ENCODE assay signal across 36 cellular contexts in the genomic region with DNA sequence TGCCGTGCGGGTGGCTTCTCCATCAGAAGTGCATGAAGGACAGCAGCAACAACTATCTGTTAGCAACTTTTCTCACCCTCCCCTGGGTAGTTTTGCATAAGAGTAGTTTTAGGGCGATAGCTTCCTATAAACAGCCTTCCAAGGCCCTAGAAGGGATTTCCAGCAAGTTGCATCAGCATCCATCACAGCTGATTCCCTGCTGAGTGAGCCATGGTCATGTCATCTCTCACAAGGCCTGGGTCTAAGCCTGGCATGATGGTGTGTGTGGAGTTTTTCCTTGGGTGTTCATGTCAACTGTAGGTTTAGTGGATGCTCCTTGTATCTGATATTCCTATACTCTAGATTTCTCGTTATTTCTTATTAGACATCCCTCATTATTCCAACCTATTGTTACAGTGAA.
"Had no signal": no experiment of that assay in that cellular context is flagged by ENCODE, and none has a peak within 500 bp of the region (broad histone marks: within the 10 kb centered on the region; RNA-seq: fewer than 3 reads in every experiment).

No MANE protein-coding gene starts in this region.

- H3K36me3 Mint-ChIP-seq: activated CD4-positive, alpha-beta memory T cell treated with anti-CD3 and anti-CD28 coated beads for 36 hours; activated CD8-positive, alpha-beta memory T cell treated with anti-CD3 and anti-CD28 coated beads, Interleukin-2, amount 10 ng/mL, durations not matched to agents 7 days and 5 days; activated naive CD4-positive, alpha-beta T cell treated with anti-CD3 and anti-CD28 coated beads, Interleukin-2, amount 50 U/mL, for 24 hours; activated naive CD8-positive, alpha-beta T cell treated with anti-CD3 and anti-CD28 coated beads for 36 hours; brain had no signal

- H3K27me3 ChIP-seq: adrenal gland, breast epithelium, cardiac muscle cell, colonic mucosa, esophagus squamous epithelium had no signal

- ATAC-seq: activated CD4-positive, alpha-beta T cell treated with anti-CD3 and anti-CD28 coated beads for 36 hours; activated CD8-positive, alpha-beta memory T cell treated with anti-CD3 and anti-CD28 coated beads, Interleukin-2, amount 10 ng/mL, durations not matched to agents 7 days and 5 days; activated CD8-positive, alpha-beta T cell treated with anti-CD3 and anti-CD28 coated beads, Interleukin-2, amount 10 ng/mL, durations not matched to agents 7 days and 5 days; activated naive CD8-positive, alpha-beta T cell treated with anti-CD3 and anti-CD28 coated beads, Interleukin-2, amount 50 U/mL, for 24 hours; T-helper 17 cell had no signal

- H3K9me3 ChIP-seq: adrenal gland, colonic mucosa had no signal

- H3K4me1 Mint-ChIP-seq: activated CD4-positive, alpha-beta T cell treated with anti-CD3 and anti-CD28 coated beads for 36 hours; activated CD4-positive, alpha-beta T cell treated with anti-CD3 and anti-CD28 coated beads, Interleukin-2, amount 10 ng/mL, durations not matched to agents 24 days and 14 days; activated CD8-positive, alpha-beta memory T cell treated with anti-CD3 and anti-CD28 coated beads, Interleukin-2, amount 10 ng/mL, durations not matched to agents 7 days and 5 days; activated naive CD4-positive, alpha-beta T cell treated with anti-CD3 and anti-CD28 coated beads, Interleukin-2, amount 50 U/mL, for 24 hours; activated naive CD8-positive, alpha-beta T cell treated with anti-CD3 and anti-CD28 coated beads for 36 hours; activated naive CD8-positive, alpha-beta T cell treated with anti-CD3 and anti-CD28 coated beads, Interleukin-2, amount 50 U/mL, for 24 hours; brain; T-helper 17 cell had no signal

- H3K27me3 Mint-ChIP-seq: activated CD4-positive, alpha-beta memory T cell treated with anti-CD3 and anti-CD28 coated beads for 36 hours; activated CD4-positive, alpha-beta T cell treated with anti-CD3 and anti-CD28 coated beads for 36 hours; activated CD4-positive, alpha-beta T cell treated with anti-CD3 and anti-CD28 coated beads, Interleukin-2, amount 10 ng/mL, durations not matched to agents 24 days and 14 days; activated CD8-positive, alpha-beta memory T cell treated with anti-CD3 and anti-CD28 coated beads, Interleukin-2, amount 10 ng/mL, durations not matched to agents 7 days and 5 days; activated naive CD4-positive, alpha-beta T cell treated with anti-CD3 and anti-CD28 coated beads, Interleukin-2, amount 50 U/mL, for 24 hours; activated naive CD8-positive, alpha-beta T cell treated with anti-CD3 and anti-CD28 coated beads for 36 hours; activated naive CD8-positive, alpha-beta T cell treated with anti-CD3 and anti-CD28 coated beads, Interleukin-2, amount 50 U/mL, for 24 hours; brain; T-helper 17 cell had no signal

- H3K4me3 ChIP-seq: adrenal gland, breast epithelium, cardiac muscle cell, colonic mucosa, esophagus squamous epithelium had no signal

- H3K4me3 Mint-ChIP-seq: activated CD4-positive, alpha-beta memory T cell treated with anti-CD3 and anti-CD28 coated beads for 36 hours; activated CD4-positive, alpha-beta T cell treated with anti-CD3 and anti-CD28 coated beads for 36 hours; activated CD4-positive, alpha-beta T cell treated with anti-CD3 and anti-CD28 coated beads, Interleukin-2, amount 10 ng/mL, durations not matched to agents 24 days and 14 days; activated CD8-positive, alpha-beta memory T cell treated with anti-CD3 and anti-CD28 coated beads, Interleukin-2, amount 10 ng/mL, durations not matched to agents 7 days and 5 days; activated CD8-positive, alpha-beta T cell treated with anti-CD3 and anti-CD28 coated beads, Interleukin-2, amount 10 ng/mL, durations not matched to agents 7 days and 5 days; activated naive CD4-positive, alpha-beta T cell treated with anti-CD3 and anti-CD28 coated beads for 36 hours; activated naive CD4-positive, alpha-beta T cell treated with anti-CD3 and anti-CD28 coated beads, Interleukin-2, amount 50 U/mL, for 24 hours; activated naive CD8-positive, alpha-beta T cell treated with anti-CD3 and anti-CD28 coated beads for 36 hours; activated naive CD8-positive, alpha-beta T cell treated with anti-CD3 and anti-CD28 coated beads, Interleukin-2, amount 50 U/mL, for 24 hours; activated T-helper 1 cell treated with anti-CD3 and anti-CD28 coated beads, Interleukin-12 subunit alpha, Interleukin-12 subunit beta, Interleukin-2, Interleukin-4 antibody, amounts not matched to agents 30 ng/mL and 10 ng/mL and 1 ng/mL, durations not matched to agents 14 hours and 24 hours and 36 hours; brain; T-helper 17 cell; T-helper 2 cell treated with Interferon-gamma antibody and Interleukin-4, amounts not matched to agents 5 μg/mL and 100 μg/mL, for 36 hours had no signal

- FAIRE-seq: endometrium, endothelial cell of umbilical vein had no signal

- H3K9me3 Mint-ChIP-seq: activated CD4-positive, alpha-beta T cell treated with anti-CD3 and anti-CD28 coated beads, Interleukin-2, amount 10 ng/mL, durations not matched to agents 24 days and 14 days; activated naive CD8-positive, alpha-beta T cell treated with anti-CD3 and anti-CD28 coated beads for 36 hours had no signal

- H3K27ac Mint-ChIP-seq: activated CD4-positive, alpha-beta memory T cell treated with anti-CD3 and anti-CD28 coated beads for 36 hours; activated CD4-positive, alpha-beta T cell treated with anti-CD3 and anti-CD28 coated beads for 36 hours; activated CD4-positive, alpha-beta T cell treated with anti-CD3 and anti-CD28 coated beads, Interleukin-2, amount 10 ng/mL, durations not matched to agents 24 days and 14 days; activated CD8-positive, alpha-beta memory T cell treated with anti-CD3 and anti-CD28 coated beads, Interleukin-2, amount 10 ng/mL, durations not matched to agents 7 days and 5 days; activated CD8-positive, alpha-beta T cell treated with anti-CD3 and anti-CD28 coated beads, Interleukin-2, amount 10 ng/mL, durations not matched to agents 7 days and 5 days; activated naive CD4-positive, alpha-beta T cell treated with anti-CD3 and anti-CD28 coated beads for 36 hours; activated naive CD4-positive, alpha-beta T cell treated with anti-CD3 and anti-CD28 coated beads, Interleukin-2, amount 50 U/mL, for 24 hours; activated naive CD8-positive, alpha-beta T cell treated with anti-CD3 and anti-CD28 coated beads for 36 hours; activated naive CD8-positive, alpha-beta T cell treated with anti-CD3 and anti-CD28 coated beads, Interleukin-2, amount 50 U/mL, for 24 hours; activated T-helper 1 cell treated with anti-CD3 and anti-CD28 coated beads, Interleukin-12 subunit alpha, Interleukin-12 subunit beta, Interleukin-2, Interleukin-4 antibody, amounts not matched to agents 30 ng/mL and 10 ng/mL and 1 ng/mL, durations not matched to agents 14 hours and 24 hours and 36 hours; activated T-helper 2 cell treated with anti-CD3 and anti-CD28 coated beads, Interferon-gamma antibody, Interleukin-2, Interleukin-4, amounts not matched to agents 10 μg/mL and 5 μg/mL and 100 μg/mL, durations not matched to agents 14 hours and 24 hours and 36 hours; brain; T-helper 17 cell; T-helper 2 cell treated with Interferon-gamma antibody and Interleukin-4, amounts not matched to agents 5 μg/mL and 100 μg/mL, for 36 hours had no signal

- H3K4me1 ChIP-seq: adrenal gland, breast epithelium, colonic mucosa, esophagus squamous epithelium had no signal

- H3K27ac ChIP-seq: adrenal gland, breast epithelium, cardiac muscle cell, colonic mucosa, epithelial cell of prostate, esophagus squamous epithelium had no signal

- H3K36me3 ChIP-seq: adrenal gland, breast epithelium, cardiac muscle cell, colonic mucosa, esophagus squamous epithelium had no signal

- DNase-seq: activated CD4-positive, alpha-beta memory T cell treated with anti-CD3 and anti-CD28 coated beads for 36 hours; activated CD4-positive, alpha-beta T cell treated with anti-CD3 and anti-CD28 coated beads for 36 hours; activated CD4-positive, alpha-beta T cell treated with anti-CD3 and anti-CD28 coated beads, Interleukin-2, amount 10 ng/mL, durations not matched to agents 24 days and 14 days; activated CD4-positive, CD25-positive, alpha-beta regulatory T cell; activated CD4-positive, CD25-positive, alpha-beta regulatory T cell treated with anti-CD3 and anti-CD28 coated beads, Interleukin-2, amount 50 U/mL, for 72 hours; activated CD8-positive, alpha-beta memory T cell treated with anti-CD3 and anti-CD28 coated beads, Interleukin-2, amount 10 ng/mL, durations not matched to agents 7 days and 5 days; activated CD8-positive, alpha-beta memory T cell treated with anti-CD3 and anti-CD28 coated beads, Interleukin-2, amount 50 U/mL, for 4 hours; activated CD8-positive, alpha-beta T cell treated with anti-CD3 and anti-CD28 coated beads, Interleukin-2, amount 10 ng/mL, durations not matched to agents 7 days and 5 days; activated effector memory CD4-positive, alpha-beta T cell treated with anti-CD3 and anti-CD28 coated beads, Interleukin-2, amount 50 U/mL, for 16 hours; activated naive CD4-positive, alpha-beta T cell treated with anti-CD3 and anti-CD28 coated beads for 36 hours; activated naive CD8-positive, alpha-beta T cell treated with anti-CD3 and anti-CD28 coated beads for 36 hours; activated naive CD8-positive, alpha-beta T cell treated with anti-CD3 and anti-CD28 coated beads, Interleukin-2, amount 50 U/mL, for 24 hours; activated T-cell treated with anti-CD3 and anti-CD28 coated beads, Interleukin-2, amount 50 U/mL, for 1 hour; activated T-cell treated with anti-CD3 and anti-CD28 coated beads, Interleukin-2, amount 50 U/mL, for 48 hours; adrenal gland; amygdala; aorta; central memory CD4-positive, alpha-beta T cell; cerebellar nuclear complex; colonic mucosa; effector CD8-positive, alpha-beta T cell; esophagus squamous epithelium; foreskin melanocyte; head of caudate nucleus; T-helper 17 cell; T1000 had no signal
